In genomic region chr20:49631856-49632418, GRCh38 we compare ENCODE assay signal across 22 cellular contexts.
A peak's percentile ranks its signal among the peaks of the same experiment; 100 is the strongest.
DNase-seq lines count a peak whose midpoint lies in the region; ATAC-seq and TF ChIP-seq lines count a peak whose summit lies in the region.
"Had no signal": no experiment of that assay in that cellular context is flagged by ENCODE, and none has a peak within 500 bp of the region (broad histone marks: within the 10 kb centered on the region; RNA-seq: fewer than 3 reads in every experiment).

No MANE protein-coding gene starts in this region.

- H3K4me3 ChIP-seq in iPS-20b (ENCODE audit: low read length) (no peak overlapping the region), sigmoid colon (no peak overlapping the region)
- H3K4me3 ChIP-seq: ascending aorta, HAP-1, smooth muscle cell, transverse colon had no signal

- H3K4me3 Mint-ChIP-seq in T-helper 2 cell treated with Interferon-gamma antibody and Interleukin-4, amounts not matched to agents 5 μg/mL and 100 μg/mL, for 36 hours = no peak overlapping the region
- no peak overlapping the region for H3K4me3 Mint-ChIP-seq in T-helper 17 cell
- H3K4me3 Mint-ChIP-seq in stimulated activated memory B cell treated with anti-CD40 and anti-IgM and Interleukin-4, amounts not matched to agents 10 μg/mL and 1 μg/mL and 100 μg/mL, for 72 hours = peak overlapping the region; percentile 35
- H3K4me3 Mint-ChIP-seq in activated CD8-positive, alpha-beta T cell treated with anti-CD3 and anti-CD28 coated beads, Interleukin-2, amount 10 ng/mL, durations not matched to agents 7 days and 5 days = no peak overlapping the region

- TF ChIP-seq POLR2A in GM18505 (IDR thresholded peaks at IDR 0.05; ENCODE audit: borderline replicate concordance, extremely low read depth, insufficient read depth, insufficient read length) = no peak
- no peak for TF ChIP-seq POLR2A in sigmoid colon (IDR thresholded peaks at IDR 0.05)

- peaks cover 27% of the 10 kb centered on the region for H3K36me3 Mint-ChIP-seq in T-helper 2 cell treated with Interferon-gamma antibody and Interleukin-4, amounts not matched to agents 5 μg/mL and 100 μg/mL, for 36 hours (ENCODE audit: low read depth)
- peaks cover 3% of the 10 kb centered on the region for H3K36me3 Mint-ChIP-seq in T-helper 17 cell (ENCODE audit: low read depth)
- peaks cover 47% of the 10 kb centered on the region for H3K36me3 Mint-ChIP-seq in stimulated activated memory B cell treated with anti-CD40 and anti-IgM and Interleukin-4, amounts not matched to agents 10 μg/mL and 1 μg/mL and 100 μg/mL, for 72 hours
- peaks cover 22% of the 10 kb centered on the region for H3K36me3 Mint-ChIP-seq in activated CD8-positive, alpha-beta T cell treated with anti-CD3 and anti-CD28 coated beads, Interleukin-2, amount 10 ng/mL, durations not matched to agents 7 days and 5 days (ENCODE audit: low read depth)

- CTCF ChIA-PET in activated CD8-positive, alpha-beta T cell treated with anti-CD3 and anti-CD28 coated beads, Interleukin-2, amount 10 ng/mL, durations not matched to agents 7 days and 5 days (lab: Charles Lee) = interaction anchor here (1.0 kb wide), 1 partner anchor 44 kb away, joined by 3 read pairs; no protein-coding TSS in a partner anchor

- intact Hi-C loops in sigmoid colon (cut with DNase I) = loop anchor here (10.0 kb wide), 1 partner anchor 283 kb away; the partner anchor contains the start of gene SPATA2

- no peaks in the 10 kb centered on the region for H3K9me3 ChIP-seq in T-helper 17 cell (ENCODE audit: control insufficient read depth, low read length, poor library complexity, severe bottlenecking)
- H3K9me3 ChIP-seq in iPS-20b (ENCODE audit: insufficient read depth, low read depth, low read length) = no peaks in the 10 kb centered on the region
- H3K9me3 ChIP-seq in sigmoid colon = no peaks in the 10 kb centered on the region
- H3K9me3 ChIP-seq: transverse colon had no signal

- WGBS in sigmoid colon, 2 donors = 90 to 93% methylated on average over 15 of the region's 15 CpGs

- peak overlapping the region; percentile 60 for H3K27ac Mint-ChIP-seq in T-helper 2 cell treated with Interferon-gamma antibody and Interleukin-4, amounts not matched to agents 5 μg/mL and 100 μg/mL, for 36 hours
- H3K27ac Mint-ChIP-seq in T-helper 17 cell = peak overlapping the region; percentile 90
- peak overlapping the region; percentile 61 for H3K27ac Mint-ChIP-seq in stimulated activated memory B cell treated with anti-CD40 and anti-IgM and Interleukin-4, amounts not matched to agents 10 μg/mL and 1 μg/mL and 100 μg/mL, for 72 hours
- H3K27ac Mint-ChIP-seq in activated CD8-positive, alpha-beta T cell treated with anti-CD3 and anti-CD28 coated beads, Interleukin-2, amount 10 ng/mL, durations not matched to agents 7 days and 5 days = no peak overlapping the region

- H3K9ac ChIP-seq in iPS-20b (ENCODE audit: low read depth, low read length) = peak overlapping the region; percentile 20; the same call in 1 of the 2 replicates

- H3K9me3 Mint-ChIP-seq in T-helper 2 cell treated with Interferon-gamma antibody and Interleukin-4, amounts not matched to agents 5 μg/mL and 100 μg/mL, for 36 hours = peaks cover 4% of the 10 kb centered on the region
- H3K9me3 Mint-ChIP-seq in stimulated activated memory B cell treated with anti-CD40 and anti-IgM and Interleukin-4, amounts not matched to agents 10 μg/mL and 1 μg/mL and 100 μg/mL, for 72 hours = no peaks in the 10 kb centered on the region
- no peaks in the 10 kb centered on the region for H3K9me3 Mint-ChIP-seq in activated CD8-positive, alpha-beta T cell treated with anti-CD3 and anti-CD28 coated beads, Interleukin-2, amount 10 ng/mL, durations not matched to agents 7 days and 5 days (ENCODE audit: insufficient read depth)

- H3K27me3 Mint-ChIP-seq in T-helper 2 cell treated with Interferon-gamma antibody and Interleukin-4, amounts not matched to agents 5 μg/mL and 100 μg/mL, for 36 hours (ENCODE audit: low read depth) = no peaks in the 10 kb centered on the region
- H3K27me3 Mint-ChIP-seq in T-helper 17 cell = no peaks in the 10 kb centered on the region
- H3K27me3 Mint-ChIP-seq in stimulated activated memory B cell treated with anti-CD40 and anti-IgM and Interleukin-4, amounts not matched to agents 10 μg/mL and 1 μg/mL and 100 μg/mL, for 72 hours = peaks cover 5% of the 10 kb centered on the region
- no peaks in the 10 kb centered on the region for H3K27me3 Mint-ChIP-seq in activated CD8-positive, alpha-beta T cell treated with anti-CD3 and anti-CD28 coated beads, Interleukin-2, amount 10 ng/mL, durations not matched to agents 7 days and 5 days (ENCODE audit: low read depth)

- DNase-seq in T-helper 2 cell treated with Interferon-gamma antibody and Interleukin-4, amounts not matched to agents 5 μg/mL and 100 μg/mL, for 36 hours (ENCODE audit: low spot score) = no peak
- DNase-seq in T-helper 2 cell = no peak
- DNase-seq in T-helper 17 cell = no peak
- DNase-seq in activated CD8-positive, alpha-beta T cell treated with anti-CD3 and anti-CD28 coated beads, Interleukin-2, amount 10 ng/mL, durations not matched to agents 7 days and 5 days = no peak
- no peak for DNase-seq in sigmoid colon
- DNase-seq: foreskin keratinocyte; KG1; left colon; NCI-H1092 treated with DMSO at 0.1 percent for 48 hours; NCI-H2107; NCI-H748 treated with DMSO at 0.1 percent for 48 hours; stimulated activated CD4-positive, alpha-beta T cell treated with anti-CD3 and anti-CD28 coated beads, Interleukin-4, amount 100 ng/mL, for 4 hours; stimulated activated CD8-positive, alpha-beta memory T cell treated with anti-CD3 and anti-CD28 coated beads, Interleukin-4, amount 100 ng/mL, for 48 hours; SW 1271; transverse colon had no signal

- no peak for TF ChIP-seq CTCF in sigmoid colon (IDR thresholded peaks at IDR 0.05)

- POLR2A ChIA-PET in activated CD8-positive, alpha-beta T cell treated with anti-CD3 and anti-CD28 coated beads, Interleukin-2, amount 10 ng/mL, durations not matched to agents 7 days and 5 days (lab: Charles Lee) = no interaction called here

- H3K27ac ChIP-seq in iPS-20b (ENCODE audit: low read length) = no peak overlapping the region
- peak overlapping the region in 2 of 4 donors; percentile 45 to 60 for H3K27ac ChIP-seq in sigmoid colon
- H3K27ac ChIP-seq: C4-2B, foreskin keratinocyte had no signal

- H3K4me1 ChIP-seq in iPS-20b (ENCODE audit: insufficient read depth, low read length) (peaks cover 24% of the 10 kb centered on the region; the same call in 1 of the 2 replicates), sigmoid colon (peaks cover 0 to 53% (median 41%) of the 10 kb centered on the region in 4 donors)
- H3K4me1 ChIP-seq: foreskin keratinocyte, HAP-1 had no signal

- H3K36me3 ChIP-seq in iPS-20b (ENCODE audit: insufficient read depth, low read depth, low read length) = peaks cover 43% of the 10 kb centered on the region
- peaks cover 0 to 10% (median 4%) of the 10 kb centered on the region in 4 donors for H3K36me3 ChIP-seq in sigmoid colon

- ATAC-seq in T-helper 17 cell = no peak
- ATAC-seq in stimulated activated memory B cell treated with anti-CD40 and anti-IgM and Interleukin-4, amounts not matched to agents 10 μg/mL and 1 μg/mL and 100 μg/mL, for 72 hours = no peak
- no peak for ATAC-seq in GM18505 (IDR thresholded peaks at IDR 0.05; ENCODE audit: unreplicated experiment)
- no peak for ATAC-seq in activated CD8-positive, alpha-beta T cell treated with anti-CD3 and anti-CD28 coated beads, Interleukin-2, amount 10 ng/mL, durations not matched to agents 7 days and 5 days
- ATAC-seq: foreskin keratinocyte, left colon had no signal

- TF ChIP-seq EP300 in sigmoid colon (IDR thresholded peaks at IDR 0.05) = no peak

- H3K4me1 Mint-ChIP-seq in T-helper 2 cell treated with Interferon-gamma antibody and Interleukin-4, amounts not matched to agents 5 μg/mL and 100 μg/mL, for 36 hours (ENCODE audit: low read depth) = peaks cover 6% of the 10 kb centered on the region
- peaks cover 18% of the 10 kb centered on the region for H3K4me1 Mint-ChIP-seq in T-helper 17 cell
- H3K4me1 Mint-ChIP-seq in stimulated activated memory B cell treated with anti-CD40 and anti-IgM and Interleukin-4, amounts not matched to agents 10 μg/mL and 1 μg/mL and 100 μg/mL, for 72 hours = peaks cover 44% of the 10 kb centered on the region
- peaks cover 6% of the 10 kb centered on the region for H3K4me1 Mint-ChIP-seq in activated CD8-positive, alpha-beta T cell treated with anti-CD3 and anti-CD28 coated beads, Interleukin-2, amount 10 ng/mL, durations not matched to agents 7 days and 5 days (ENCODE audit: low read depth)

- H3K27me3 ChIP-seq in iPS-20b (ENCODE audit: insufficient read depth, low read length) (no peaks in the 10 kb centered on the region), sigmoid colon (no peaks in the 10 kb centered on the region)
- H3K27me3 ChIP-seq: ascending aorta, foreskin keratinocyte, transverse colon had no signal
